21 cellular contexts compared by ENCODE assay signal in the genomic region with DNA sequence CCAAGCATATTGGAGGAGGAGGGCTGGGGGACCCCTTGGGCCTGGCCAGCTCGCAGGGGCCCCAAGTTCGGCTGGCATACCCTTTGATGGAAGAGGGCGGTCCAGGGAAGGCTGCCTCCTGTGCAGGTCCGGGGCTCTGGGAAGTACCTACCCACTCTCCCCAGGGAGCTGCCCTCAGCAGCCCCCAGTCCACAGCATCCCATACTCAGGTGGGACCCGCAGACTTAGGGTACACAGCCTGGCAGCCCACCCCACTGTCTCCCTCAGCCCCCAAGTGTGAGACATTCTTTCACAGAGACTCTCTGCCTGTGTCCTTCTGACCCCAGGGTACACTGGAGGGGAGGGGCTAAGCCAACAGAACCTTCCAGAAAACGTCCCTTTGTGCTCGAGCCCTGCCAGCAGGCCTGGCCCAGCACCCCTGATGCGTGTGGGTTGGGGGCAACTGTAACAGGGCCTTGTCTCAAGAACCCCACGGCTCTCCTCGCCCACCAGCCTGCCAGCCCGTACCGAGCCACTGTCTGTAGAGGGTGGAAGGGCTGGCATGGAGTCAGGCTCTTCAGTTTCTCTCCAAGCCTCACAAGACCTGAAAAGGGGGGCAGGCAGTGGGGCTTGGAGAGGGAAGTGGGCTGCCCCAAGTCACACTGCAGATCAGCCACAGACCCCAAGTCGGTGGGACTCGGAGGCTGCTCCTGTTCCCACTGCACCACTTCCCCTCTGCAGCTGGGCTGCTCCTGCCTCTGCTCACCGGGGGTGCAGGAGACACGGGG. TPM values are rescaled to one million over a fixed set of nuclear protein-coding genes. Genes with fewer than 3 reads are reported as not detected.
DNase-seq lines count a peak whose midpoint lies in the region; ATAC-seq and TF ChIP-seq lines count a peak whose summit lies in the region.
"Had no signal": no experiment of that assay in that cellular context is flagged by ENCODE, and none has a peak within 500 bp of the region (broad histone marks: within the 10 kb centered on the region; RNA-seq: fewer than 3 reads in every experiment).

No MANE protein-coding gene starts in this region.

- H3K4me1 ChIP-seq in OCI-LY1 (ENCODE audit: insufficient read depth, low read length, severe bottlenecking) (peaks cover 81% of the 10 kb centered on the region), esophagus muscularis mucosa (peaks cover 3 to 5% (median 3%) of the 10 kb centered on the region in 4 donors)
- peaks cover 0 to 2% of the 10 kb centered on the region in 2 donors for H3K4me1 ChIP-seq in naive thymus-derived CD4-positive, alpha-beta T cell (ENCODE audit: control insufficient read depth in 2 of 2, insufficient read depth in 2 of 2, low read length in 2 of 2)
- H3K4me1 ChIP-seq: upper lobe of right lung had no signal

- H2AFZ ChIP-seq in OCI-LY1 (ENCODE audit: low read length) = no peak overlapping the region

- peak overlapping the region; percentile 96 for H3K27ac ChIP-seq in OCI-LY1 (ENCODE audit: low read depth, low read length, poor library complexity, severe bottlenecking)
- no peak overlapping the region for H3K27ac ChIP-seq in naive thymus-derived CD4-positive, alpha-beta T cell (ENCODE audit: low read depth, low read length)
- no peak overlapping the region for H3K27ac ChIP-seq in esophagus muscularis mucosa (replicated peaks in 1 of 4)
- H3K27ac ChIP-seq: SK-N-MC, upper lobe of right lung had no signal

- no peaks in the 10 kb centered on the region for H3K79me2 ChIP-seq in OCI-LY1 (ENCODE audit: insufficient read depth, low read length)

- no peak for TF ChIP-seq EP300 in esophagus muscularis mucosa (IDR thresholded peaks at IDR 0.05)

- H3K27me3 Mint-ChIP-seq in activated CD8-positive, alpha-beta T cell treated with anti-CD3 and anti-CD28 coated beads, Interleukin-2, amount 10 ng/mL, durations not matched to agents 7 days and 5 days (ENCODE audit: low read depth) = no peaks in the 10 kb centered on the region
- H3K27me3 Mint-ChIP-seq in activated CD8-positive, alpha-beta T cell treated with anti-CD3 and anti-CD28 coated beads for 36 hours = no peaks in the 10 kb centered on the region
- no peaks in the 10 kb centered on the region for H3K27me3 Mint-ChIP-seq in naive thymus-derived CD4-positive, alpha-beta T cell
- H3K27me3 Mint-ChIP-seq: activated T-helper 17 cell treated with anti-CD3 and anti-CD28 coated beads, Interleukin-2, amount 50 U/mL, for 72 hours; CD4-positive, CD25-positive, alpha-beta regulatory T cell had no signal

- H3K4me3 Mint-ChIP-seq in activated CD8-positive, alpha-beta T cell treated with anti-CD3 and anti-CD28 coated beads, Interleukin-2, amount 10 ng/mL, durations not matched to agents 7 days and 5 days = no peak overlapping the region
- H3K4me3 Mint-ChIP-seq in activated CD8-positive, alpha-beta T cell treated with anti-CD3 and anti-CD28 coated beads for 36 hours = no peak overlapping the region
- no peak overlapping the region for H3K4me3 Mint-ChIP-seq in naive thymus-derived CD4-positive, alpha-beta T cell
- H3K4me3 Mint-ChIP-seq: activated T-helper 17 cell treated with anti-CD3 and anti-CD28 coated beads, Interleukin-2, amount 50 U/mL, for 72 hours had no signal

- H3K4me2 ChIP-seq in OCI-LY1 (ENCODE audit: low read length) = peak overlapping the region; percentile 1; the same call in 1 of the 2 replicates
- H3K4me2 ChIP-seq: smooth muscle cell had no signal

- no peaks in the 10 kb centered on the region for H3K9me2 ChIP-seq in OCI-LY1 (ENCODE audit: low read depth, low read length)

- DNase-seq in activated CD8-positive, alpha-beta T cell treated with anti-CD3 and anti-CD28 coated beads, Interleukin-2, amount 10 ng/mL, durations not matched to agents 7 days and 5 days = no peak
- no peak for DNase-seq in activated CD8-positive, alpha-beta T cell treated with anti-CD3 and anti-CD28 coated beads for 36 hours
- DNase-seq in naive thymus-derived CD4-positive, alpha-beta T cell = peak in 1 of 9 donors; percentile 20
- DNase-seq in mucosa of gallbladder (ENCODE audit: low spot score) (no peak), esophagus muscularis mucosa (ENCODE audit: extremely low spot score) (no peak)
- DNase-seq: 8988T; activated CD4-positive, alpha-beta T cell treated with anti-CD3 and anti-CD28 coated beads, Interleukin-2, amount 50 U/mL, for 48 hours; amygdala; CD4-positive, CD25-positive, alpha-beta regulatory T cell; DMS79; MG63; NCI-H187 treated with DMSO at 0.1 percent for 48 hours; NCI-H446 treated with DMSO at 0.1 percent for 48 hours; posterior cingulate gyrus; stimulated activated naive CD4-positive, alpha-beta T cell treated with Interleukin-2 at 50 U/mL for 16 hours; upper lobe of right lung had no signal

- no peaks in the 10 kb centered on the region for H4K20me1 ChIP-seq in OCI-LY1 (ENCODE audit: insufficient read depth, low read length)

- H3K9me3 ChIP-seq in OCI-LY1 (ENCODE audit: low read length) (no peaks in the 10 kb centered on the region), esophagus muscularis mucosa (no peaks in the 10 kb centered on the region)
- no peaks in the 10 kb centered on the region for H3K9me3 ChIP-seq in naive thymus-derived CD4-positive, alpha-beta T cell (ENCODE audit: control insufficient read depth in 2 of 3, low read length in 3 of 3)
- H3K9me3 ChIP-seq: MG63, upper lobe of right lung had no signal

- H3K9ac ChIP-seq in OCI-LY1 (ENCODE audit: low read length) = no peak overlapping the region; the same call in 1 of the 2 replicates

- no peaks in the 10 kb centered on the region for H3K9me3 Mint-ChIP-seq in activated CD8-positive, alpha-beta T cell treated with anti-CD3 and anti-CD28 coated beads, Interleukin-2, amount 10 ng/mL, durations not matched to agents 7 days and 5 days (ENCODE audit: insufficient read depth)
- no peaks in the 10 kb centered on the region for H3K9me3 Mint-ChIP-seq in activated CD8-positive, alpha-beta T cell treated with anti-CD3 and anti-CD28 coated beads for 36 hours
- no peaks in the 10 kb centered on the region for H3K9me3 Mint-ChIP-seq in naive thymus-derived CD4-positive, alpha-beta T cell
- H3K9me3 Mint-ChIP-seq: activated T-helper 17 cell treated with anti-CD3 and anti-CD28 coated beads, Interleukin-2, amount 50 U/mL, for 72 hours; CD4-positive, CD25-positive, alpha-beta regulatory T cell had no signal

- peaks cover 14% of the 10 kb centered on the region for H3K4me1 Mint-ChIP-seq in activated CD8-positive, alpha-beta T cell treated with anti-CD3 and anti-CD28 coated beads, Interleukin-2, amount 10 ng/mL, durations not matched to agents 7 days and 5 days (ENCODE audit: low read depth)
- H3K4me1 Mint-ChIP-seq in activated CD8-positive, alpha-beta T cell treated with anti-CD3 and anti-CD28 coated beads for 36 hours (ENCODE audit: low read depth) = peaks cover 11% of the 10 kb centered on the region
- peaks cover 0 to 7% (median 3%) of the 10 kb centered on the region in 7 donors for H3K4me1 Mint-ChIP-seq in naive thymus-derived CD4-positive, alpha-beta T cell

- CTCF ChIA-PET in activated CD8-positive, alpha-beta T cell treated with anti-CD3 and anti-CD28 coated beads, Interleukin-2, amount 10 ng/mL, durations not matched to agents 7 days and 5 days (lab: Charles Lee) = interaction anchor here (5.8 kb wide), 1 partner anchor 8 kb away, joined by 33 read pairs; a partner anchor contains a TSS
- CTCF ChIA-PET in activated CD8-positive, alpha-beta T cell treated with anti-CD3 and anti-CD28 coated beads for 36 hours (lab: Charles Lee) = interaction anchor here (0.8 kb wide), 1 partner anchor 8 kb away, joined by 4 read pairs; no protein-coding TSS in a partner anchor
- CTCF ChIA-PET in naive thymus-derived CD4-positive, alpha-beta T cell (lab: Charles Lee) = interaction anchor here (0.6 kb wide), 2 partner anchors 43 to 66 kb away, joined by 3 to 4 read pairs; no protein-coding TSS in a partner anchor

- TF ChIP-seq CTCF in activated CD8-positive, alpha-beta T cell treated with anti-CD3 and anti-CD28 coated beads for 36 hours (IDR thresholded peaks at IDR 0.05) = no peak
- no peak for TF ChIP-seq CTCF in OCI-LY1 (IDR thresholded peaks at IDR 0.05; ENCODE audit: low read length)
- TF ChIP-seq CTCF in esophagus muscularis mucosa (IDR thresholded peaks at IDR 0.05) = no peak

- peaks cover 8% of the 10 kb centered on the region; the same call in 1 of the 2 replicates for H3F3A ChIP-seq in OCI-LY1 (ENCODE audit: insufficient read depth, low read length)

- POLR2A ChIA-PET in activated CD8-positive, alpha-beta T cell treated with anti-CD3 and anti-CD28 coated beads, Interleukin-2, amount 10 ng/mL, durations not matched to agents 7 days and 5 days (lab: Charles Lee) = interaction anchor here (1.6 kb wide), 1 partner anchor 13 kb away, joined by 4 read pairs; a partner anchor contains a TSS
- POLR2A ChIA-PET in activated CD8-positive, alpha-beta T cell treated with anti-CD3 and anti-CD28 coated beads for 36 hours (lab: Charles Lee) = interaction anchor here (0.9 to 8.3 kb wide), 5 partner anchors 10 to 76 kb away, joined by 3 to 134 read pairs (median 3); a partner anchor contains a TSS
- POLR2A ChIA-PET in naive thymus-derived CD4-positive, alpha-beta T cell (lab: Charles Lee) = no interaction called here

- no peak overlapping the region for H3K4me3 ChIP-seq in OCI-LY1 (ENCODE audit: low read depth, low read length, poor library complexity, severe bottlenecking)
- H3K4me3 ChIP-seq in naive thymus-derived CD4-positive, alpha-beta T cell (ENCODE audit: low read length) = no peak overlapping the region
- no peak overlapping the region for H3K4me3 ChIP-seq in esophagus muscularis mucosa
- H3K4me3 ChIP-seq: MG63, SK-N-MC, smooth muscle cell, upper lobe of right lung had no signal

- WGBS in esophagus muscularis mucosa = 90% methylated on average over 9 of the region's 16 CpGs

- H3K36me3 ChIP-seq in OCI-LY1 (ENCODE audit: insufficient read depth, low read length) (peaks cover 13% of the 10 kb centered on the region; the same call in 1 of the 2 replicates), esophagus muscularis mucosa (no peaks in the 10 kb centered on the region)
- H3K36me3 ChIP-seq in naive thymus-derived CD4-positive, alpha-beta T cell (ENCODE audit: control insufficient read depth in 2 of 3, insufficient read depth in 3 of 3, low read length in 3 of 3) = no peaks in the 10 kb centered on the region
- H3K36me3 ChIP-seq: upper lobe of right lung had no signal

- peak overlapping the region; percentile 30 for H3K27ac Mint-ChIP-seq in activated CD8-positive, alpha-beta T cell treated with anti-CD3 and anti-CD28 coated beads, Interleukin-2, amount 10 ng/mL, durations not matched to agents 7 days and 5 days
- no peak overlapping the region for H3K27ac Mint-ChIP-seq in activated CD8-positive, alpha-beta T cell treated with anti-CD3 and anti-CD28 coated beads for 36 hours
- peak overlapping the region in 1 of 9 donors; percentile 60 for H3K27ac Mint-ChIP-seq in naive thymus-derived CD4-positive, alpha-beta T cell
- H3K27ac Mint-ChIP-seq: activated T-helper 17 cell treated with anti-CD3 and anti-CD28 coated beads, Interleukin-2, amount 50 U/mL, for 72 hours had no signal

- peak; percentile 17 for ATAC-seq in activated CD8-positive, alpha-beta T cell treated with anti-CD3 and anti-CD28 coated beads, Interleukin-2, amount 10 ng/mL, durations not matched to agents 7 days and 5 days
- ATAC-seq in activated CD8-positive, alpha-beta T cell treated with anti-CD3 and anti-CD28 coated beads for 36 hours = no peak
- ATAC-seq in naive thymus-derived CD4-positive, alpha-beta T cell = peak; percentile 17
- ATAC-seq: activated T-helper 17 cell treated with anti-CD3 and anti-CD28 coated beads, Interleukin-2, amount 50 U/mL, for 72 hours; upper lobe of right lung had no signal

- TF ChIP-seq POLR2A in esophagus muscularis mucosa (IDR thresholded peaks at IDR 0.05; ENCODE audit: low read depth) = no peak

- no peaks in the 10 kb centered on the region for H3K27me3 ChIP-seq in OCI-LY1 (ENCODE audit: insufficient read depth, low read length)
- H3K27me3 ChIP-seq in naive thymus-derived CD4-positive, alpha-beta T cell (ENCODE audit: control insufficient read depth in 2 of 2, insufficient read depth in 2 of 2, low read length in 2 of 2) = no peaks in the 10 kb centered on the region
- H3K27me3 ChIP-seq in esophagus muscularis mucosa = no peaks in the 10 kb centered on the region
- H3K27me3 ChIP-seq: MG63, upper lobe of right lung had no signal

- H3K36me3 Mint-ChIP-seq in activated CD8-positive, alpha-beta T cell treated with anti-CD3 and anti-CD28 coated beads, Interleukin-2, amount 10 ng/mL, durations not matched to agents 7 days and 5 days (ENCODE audit: low read depth) = peaks cover 22% of the 10 kb centered on the region
- H3K36me3 Mint-ChIP-seq in activated CD8-positive, alpha-beta T cell treated with anti-CD3 and anti-CD28 coated beads for 36 hours (ENCODE audit: low read depth) = peaks cover 13% of the 10 kb centered on the region
- H3K36me3 Mint-ChIP-seq in naive thymus-derived CD4-positive, alpha-beta T cell = peaks cover 0 to 1% (median 0%) of the 10 kb centered on the region in 5 donors

- intact Hi-C loops in activated CD8-positive, alpha-beta T cell treated with anti-CD3 and anti-CD28 coated beads for 36 hours (cut with micrococcal nuclease) = no loop called here
- intact Hi-C loops in naive thymus-derived CD4-positive, alpha-beta T cell (cut with micrococcal nuclease) = no loop called here
- intact Hi-C loops in esophagus muscularis mucosa (cut with DNase I) = no loop called here

RNA-seq across cellular contexts. Expression of a gene that starts 7.0 kb away (rescaled TPM):
- 1 to 10 TPM; 1.2 to 1.6 TPM for total RNA-seq in activated CD8-positive, alpha-beta T cell treated with anti-CD3 and anti-CD28 coated beads, Interleukin-2, amount 10 ng/mL, durations not matched to agents 7 days and 5 days
- total RNA-seq in activated CD8-positive, alpha-beta T cell treated with anti-CD3 and anti-CD28 coated beads for 36 hours = 1 to 10 TPM; 4.0 TPM
- total RNA-seq in naive thymus-derived CD4-positive, alpha-beta T cell = 10 to 100 TPM in 2 of 5 experiments, 1 to 10 TPM in 3; 1.2 to 17.2 (median 8.4) TPM
- under 1 TPM; 0.38 to 0.39 TPM for polyA plus RNA-seq in naive thymus-derived CD4-positive, alpha-beta T cell
- total RNA-seq in mucosa of gallbladder (0.55 TPM), esophagus muscularis mucosa (under 1 TPM in 2 of 4 donors, not detected in 2; 0.17 to 0.33 TPM)
- total RNA-seq: smooth muscle cell had no signal

RNA-seq across cellular contexts. Expression of a gene that starts 13.4 kb away (rescaled TPM):
- total RNA-seq in activated CD8-positive, alpha-beta T cell treated with anti-CD3 and anti-CD28 coated beads, Interleukin-2, amount 10 ng/mL, durations not matched to agents 7 days and 5 days = 10 to 100 TPM; 83.6 to 83.8 TPM
- total RNA-seq in activated CD8-positive, alpha-beta T cell treated with anti-CD3 and anti-CD28 coated beads for 36 hours = 10 to 100 TPM; 62.5 to 63.1 TPM
- total RNA-seq in naive thymus-derived CD4-positive, alpha-beta T cell = 10 to 100 TPM in 3 of 5 experiments, 1 to 10 TPM in 2; 5.1 to 51.1 (median 10.8) TPM
- polyA plus RNA-seq in naive thymus-derived CD4-positive, alpha-beta T cell = 1 to 10 TPM; 2.3 to 4.4 TPM
- total RNA-seq in mucosa of gallbladder (3.2 TPM), esophagus muscularis mucosa (not detected)

RNA-seq across cellular contexts. Expression of a gene that starts 18.7 kb away (rescaled TPM):
- not detected for total RNA-seq in activated CD8-positive, alpha-beta T cell treated with anti-CD3 and anti-CD28 coated beads, Interleukin-2, amount 10 ng/mL, durations not matched to agents 7 days and 5 days
- total RNA-seq in activated CD8-positive, alpha-beta T cell treated with anti-CD3 and anti-CD28 coated beads for 36 hours = 1 to 10 TPM; 2.3 to 2.7 TPM
- under 1 TPM in 3 of 5 experiments, not detected in 2; 0.34 to 0.58 (median 0.54) TPM for total RNA-seq in naive thymus-derived CD4-positive, alpha-beta T cell
- polyA plus RNA-seq in naive thymus-derived CD4-positive, alpha-beta T cell = not detected
- total RNA-seq in mucosa of gallbladder (1.4 TPM), esophagus muscularis mucosa (under 1 TPM in 1 of 4 donors, not detected in 3; 0.83 TPM)
- total RNA-seq: fibroblast of villous mesenchyme, smooth muscle cell, upper lobe of right lung had no signal

RNA-seq across cellular contexts. Expression of a gene that starts 35.6 kb away (rescaled TPM):
- under 1 TPM; 0.21 to 0.37 TPM for total RNA-seq in activated CD8-positive, alpha-beta T cell treated with anti-CD3 and anti-CD28 coated beads, Interleukin-2, amount 10 ng/mL, durations not matched to agents 7 days and 5 days
- total RNA-seq in activated CD8-positive, alpha-beta T cell treated with anti-CD3 and anti-CD28 coated beads for 36 hours = under 1 TPM; 0.20 to 0.36 TPM
- 1 to 10 TPM in 1 of 5 experiments, under 1 TPM in 4; 0.08 to 4.2 (median 0.16) TPM for total RNA-seq in naive thymus-derived CD4-positive, alpha-beta T cell
- not detected for polyA plus RNA-seq in naive thymus-derived CD4-positive, alpha-beta T cell
- 0.60 TPM for total RNA-seq in mucosa of gallbladder
- total RNA-seq in esophagus muscularis mucosa = under 1 TPM; under 0.01 to 0.50 (median 0.36) TPM
